In the genomic region with DNA sequence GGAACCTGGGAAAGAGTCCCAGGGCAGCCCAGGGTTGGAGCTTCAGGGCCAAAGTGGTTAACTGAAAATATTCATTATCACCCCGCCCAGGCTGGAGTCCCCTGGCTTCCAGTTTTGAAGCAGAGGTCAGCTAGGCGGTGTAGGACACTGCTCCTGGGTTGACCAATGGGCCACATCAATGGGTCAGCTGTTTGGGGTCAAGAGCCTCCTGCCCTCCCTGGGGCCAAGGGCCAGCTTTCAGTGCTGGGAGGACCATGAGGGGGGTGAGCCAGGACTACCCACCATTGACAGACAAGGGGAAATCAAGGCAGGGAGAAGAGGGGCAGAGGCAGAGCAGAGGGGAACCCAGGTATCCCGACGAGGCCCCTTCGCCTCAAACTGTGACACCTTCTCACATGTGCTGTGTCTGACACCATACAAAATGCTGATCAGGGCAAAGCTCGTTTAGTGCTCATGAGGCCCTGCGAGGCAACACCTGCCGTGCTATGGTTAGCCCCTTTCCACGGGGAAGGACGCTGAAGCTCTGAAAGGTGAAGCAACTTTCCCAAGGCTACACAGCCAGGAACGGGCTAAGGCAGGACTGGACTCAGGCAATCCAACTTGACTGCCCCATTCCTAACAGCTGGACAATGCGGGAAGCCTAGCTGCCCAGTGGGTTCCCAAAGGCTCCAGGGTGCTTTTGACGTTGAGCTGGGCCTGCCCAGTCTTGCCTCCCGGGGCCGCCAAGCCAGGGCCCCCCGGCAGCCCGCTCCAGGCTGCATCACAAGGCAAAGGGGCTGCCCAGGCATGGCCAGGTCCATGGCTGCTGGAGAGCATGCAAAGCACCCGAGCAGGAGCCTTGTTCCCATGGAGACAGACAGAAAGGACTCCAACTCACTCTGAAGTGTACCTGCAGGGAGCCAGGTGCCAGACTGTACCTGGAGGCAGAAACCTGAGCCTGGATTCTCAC, we compare ENCODE assay signal across 8 cellular contexts. TPM values are rescaled to one million over a fixed set of nuclear protein-coding genes. Genes with fewer than 3 reads are reported as not detected.
DNase-seq lines count a peak whose midpoint lies in the region; ATAC-seq and TF ChIP-seq lines count a peak whose summit lies in the region.

No MANE protein-coding gene starts in this region.

- H3K9me3 ChIP-seq in skeletal muscle satellite cell (replicated peaks; ENCODE audit: low read length), result no peaks in the 10 kb centered on the region

- H3K4me3 ChIP-seq in H7 (ENCODE audit: insufficient read depth, low read depth, low read length), result no peak overlapping the region
- no peak overlapping the region for H3K4me3 ChIP-seq in epithelial cell of esophagus (ENCODE audit: low read length)
- H3K4me3 ChIP-seq in skeletal muscle satellite cell (ENCODE audit: low read length), result peak overlapping the region; percentile 82

- H3K36me3 ChIP-seq in H7 (replicated peaks; ENCODE audit: control insufficient read depth, insufficient read depth, low read length) (no peaks in the 10 kb centered on the region), skeletal muscle satellite cell (ENCODE audit: insufficient read depth, low read length) (peaks cover 7% of the 10 kb centered on the region)

- H3K27me3 ChIP-seq in H7 (ENCODE audit: control insufficient read depth, insufficient read depth, low read length), result peaks cover 34% of the 10 kb centered on the region
- H3K27me3 ChIP-seq in skeletal muscle satellite cell (ENCODE audit: control insufficient read depth, insufficient read depth, low read length), result no peaks in the 10 kb centered on the region

- no peak for TF ChIP-seq CTCF in epithelial cell of esophagus (IDR thresholded peaks at IDR 0.05; ENCODE audit: insufficient read depth, low read depth, low read length, missing control alignments)

- H3K4me2 ChIP-seq in skeletal muscle satellite cell (ENCODE audit: low read length), result peak overlapping the region; percentile 99

- H3K9ac ChIP-seq in skeletal muscle satellite cell (ENCODE audit: low read depth, low read length), result peak overlapping the region; percentile 82

- peaks cover 50% of the 10 kb centered on the region for H3K4me1 ChIP-seq in skeletal muscle satellite cell (ENCODE audit: control insufficient read depth, insufficient read depth, low read length)

- DNase-seq in H7, result peak; percentile 82
- peak; percentile 96 for DNase-seq in NCI-H69 (lab: John Stamatoyannopoulos, UW)
- peak; percentile 61 for DNase-seq in epithelial cell of esophagus (ENCODE audit: low read depth)
- no peak for DNase-seq in SW480 (ENCODE audit: low spot score)

- ATAC-seq in HG02870 (IDR thresholded peaks at IDR 0.05; ENCODE audit: unreplicated experiment), result no peak
- ATAC-seq in GM19328 (IDR thresholded peaks at IDR 0.05; ENCODE audit: unreplicated experiment), result no peak
- no peak for ATAC-seq in HG02588 (IDR thresholded peaks at IDR 0.05; ENCODE audit: unreplicated experiment)

RNA-seq across cellular contexts. Expression of a gene that starts 2.0 kb away (rescaled TPM):
- 0.31 and 0.63 TPM in 2 replicates for total RNA-seq in H7 (2014; rRNA removed; shearing (Covaris generic))
- 26.9 and 32.2 TPM in 2 replicates for total RNA-seq in skeletal muscle satellite cell (2012; rRNA removed)

RNA-seq across cellular contexts. Expression of a gene that starts 20.4 kb away (rescaled TPM):
- 67.1 and 73.1 TPM in 2 replicates for total RNA-seq in H7 (2014; rRNA removed; shearing (Covaris generic))
- 37.0 and 37.6 TPM in 2 replicates for total RNA-seq in skeletal muscle satellite cell (2012; rRNA removed)
